ENCODE assay signal across 19 cellular contexts in the genomic region with DNA sequence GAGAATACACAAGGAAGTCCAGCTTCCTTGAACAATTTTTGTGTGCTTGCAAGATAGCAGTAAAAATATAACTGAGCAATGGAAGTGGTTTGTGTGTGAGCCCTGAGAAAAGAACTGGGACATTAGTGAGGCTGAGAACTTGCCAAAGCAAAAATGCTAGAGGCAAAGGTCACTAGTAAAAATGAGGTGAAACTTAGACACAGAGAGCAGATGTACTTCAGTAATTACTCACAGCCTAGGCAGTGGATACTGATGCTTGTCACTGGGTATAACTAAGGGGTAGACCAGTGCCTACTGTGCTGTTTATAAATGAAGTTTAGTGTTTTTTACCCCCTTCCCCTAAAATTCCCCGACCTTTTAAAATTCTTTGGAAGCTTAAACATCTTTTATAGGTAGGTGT.
DNase-seq lines count a peak whose midpoint lies in the region; ATAC-seq and TF ChIP-seq lines count a peak whose summit lies in the region.
"Had no signal": no experiment of that assay in that cellular context is flagged by ENCODE, and none has a peak within 500 bp of the region (broad histone marks: within the 10 kb centered on the region; RNA-seq: fewer than 3 reads in every experiment).

No MANE protein-coding gene starts in this region.

- no peak for TF ChIP-seq POLR2A in gastrocnemius medialis (IDR thresholded peaks at IDR 0.05)

- TF ChIP-seq CTCF in foreskin fibroblast (IDR thresholded peaks at IDR 0.05; ENCODE audit: low read depth, low read length) (no peak), gastrocnemius medialis (IDR thresholded peaks at IDR 0.05 in 4 of 5, conservative IDR thresholded peaks at IDR 0.05 in 1 of 5) (no peak)

- no peak overlapping the region for H3K4me3 ChIP-seq in foreskin fibroblast (ENCODE audit: low read depth in 1 of 2, low read length in 2 of 2)
- H3K4me3 ChIP-seq in gastrocnemius medialis = no peak overlapping the region
- H3K4me3 ChIP-seq: GM23248, upper lobe of left lung had no signal

- intact Hi-C loops in gastrocnemius medialis (cut with DNase I; ENCODE audit: low total_unique reads) = no loop called here

- in situ Hi-C loops in gastrocnemius medialis (cut with MboI; ENCODE audit: low sequenced_read_pairs in 4 of 4) = no loop called here

- no peaks in the 10 kb centered on the region for H3K36me3 ChIP-seq in gastrocnemius medialis
- H3K36me3 ChIP-seq: brain microvascular endothelial cell, neutrophil, upper lobe of left lung had no signal

- DNase-seq in EH (ENCODE audit: low read depth) = peak; percentile 52
- peak; percentile 48 to 78 for DNase-seq in foreskin fibroblast
- no peak for DNase-seq in T1000 (lab: John Stamatoyannopoulos, UW)
- DNase-seq in gastrocnemius medialis = no peak
- no peak for DNase-seq in left lobe of liver (ENCODE audit: low spot score)
- DNase-seq: activated T-cell treated with anti-CD3 and anti-CD28 coated beads, Interleukin-2, amount 50 U/mL, for 1 hour; brain microvascular endothelial cell; DMS79 treated with DMSO at 0.1 percent for 48 hours; GM23248; NCI-H1092 treated with DMSO at 0.1 percent for 48 hours; NCI-H2081; NCI-H524; retina; upper lobe of left lung had no signal

- H3K4me1 ChIP-seq in gastrocnemius medialis = no peaks in the 10 kb centered on the region

- no peaks in the 10 kb centered on the region for H3K9me3 ChIP-seq in gastrocnemius medialis
- H3K9me3 ChIP-seq: neutrophil, upper lobe of left lung had no signal

- peak; percentile 51 for ATAC-seq in GM19043 (IDR thresholded peaks at IDR 0.05; ENCODE audit: low read depth, unreplicated experiment)
- peak; percentile 85 for ATAC-seq in HG03432 (IDR thresholded peaks at IDR 0.05; ENCODE audit: unreplicated experiment)
- no peak for ATAC-seq in GM21447 (IDR thresholded peaks at IDR 0.05; ENCODE audit: unreplicated experiment)
- no peak for ATAC-seq in gastrocnemius medialis
- no peak for ATAC-seq in left lobe of liver

- H3K27me3 ChIP-seq in gastrocnemius medialis = no peaks in the 10 kb centered on the region
- H3K27me3 ChIP-seq: brain microvascular endothelial cell, neutrophil, upper lobe of left lung had no signal

- H3K27ac ChIP-seq in gastrocnemius medialis = no peak overlapping the region
- H3K27ac ChIP-seq: brain microvascular endothelial cell, GM23248, KMS-11, neutrophil, upper lobe of left lung had no signal

Comparison
In these comparisons a context has a peak if more than half of its experiments do, and no peak if none do; other contexts are left out.
1. DNase-seq: peak in EH (single experiment) and foreskin fibroblast (2 of 2); none in T1000 (single experiment), gastrocnemius medialis (0 of 2) and left lobe of liver (single experiment).
2. ATAC-seq: peak in GM19043 (single experiment) and HG03432 (single experiment); none in GM21447 (single experiment), gastrocnemius medialis (0 of 2) and left lobe of liver (single experiment).